8 cellular contexts compared by ENCODE assay signal in genomic region chr16:11689031-11689840, GRCh38. TPM values are rescaled to one million over a fixed set of nuclear protein-coding genes. Genes with fewer than 3 reads are reported as not detected.
DNase-seq lines count a peak whose midpoint lies in the region; ATAC-seq and TF ChIP-seq lines count a peak whose summit lies in the region.

No MANE protein-coding gene starts in this region.

- peak overlapping the region; percentile 29 to 87 (median 47) for H3K4me2 ChIP-seq in BLaER1 treated with 17β-estradiol and CSF1 and Interleukin-3, amounts not matched to agents 10 nM and 100 nM

- H3K27ac ChIP-seq in BLaER1 treated with 17β-estradiol and CSF1 and Interleukin-3, amounts not matched to agents 10 nM and 100 nM = peak overlapping the region in 10 of 11 experiments; percentile 1 to 75 (median 60); a peak in 19 of 22 replicates
- H3K27ac ChIP-seq in caudate nucleus (ENCODE audit: low read depth, low read length) (peak overlapping the region; percentile 38), ovary (peak overlapping the region in 1 of 2 donors; percentile 8)

- peaks cover 0 to 14% (median 0%) of the 10 kb centered on the region in 11 experiments; a peak in 5 of 22 replicates for H4K20me1 ChIP-seq in BLaER1 treated with 17β-estradiol and CSF1 and Interleukin-3, amounts not matched to agents 10 nM and 100 nM

- TF ChIP-seq EP300 in ovary (IDR thresholded peaks at IDR 0.05) = no peak

- intact Hi-C loops in ovary (cut with DNase I) = no loop called here

- peaks cover 36 to 62% (median 53%) of the 10 kb centered on the region in 10 experiments for H3K4me1 ChIP-seq in BLaER1 treated with 17β-estradiol and CSF1 and Interleukin-3, amounts not matched to agents 10 nM and 100 nM
- H3K4me1 ChIP-seq in ovary (ENCODE audit: insufficient read depth) = peaks cover 10% of the 10 kb centered on the region

- H3K9ac ChIP-seq in BLaER1 treated with 17β-estradiol and CSF1 and Interleukin-3, amounts not matched to agents 10 nM and 100 nM = peak overlapping the region in 3 of 11 experiments; percentile 13 to 61 (median 53); a peak in 3 of 22 replicates

- ATAC-seq in GM19438 (IDR thresholded peaks at IDR 0.05; ENCODE audit: low read depth, unreplicated experiment) (peak; percentile 90), HG03432 (IDR thresholded peaks at IDR 0.05; ENCODE audit: unreplicated experiment) (peak; percentile 85)

- DNase-seq in caudate nucleus (lab: John Stamatoyannopoulos, UW) = no peak
- no peak for DNase-seq in ovary
- DNase-seq in NCI-H345 (lab: John Stamatoyannopoulos, UW) = no peak
- no peak for DNase-seq in MG63
- no peak for DNase-seq in NCI-H510A treated with DMSO at 0.1 percent for 48 hours (lab: John Stamatoyannopoulos, UW)

- H3K9me3 ChIP-seq in BLaER1 treated with 17β-estradiol and CSF1 and Interleukin-3, amounts not matched to agents 10 nM and 100 nM (replicated peaks in 1 of 11) = no peaks in the 10 kb centered on the region
- no peaks in the 10 kb centered on the region for H3K9me3 ChIP-seq in ovary
- H3K9me3 ChIP-seq in MG63 = no peaks in the 10 kb centered on the region

- TF ChIP-seq POLR2A in ovary (IDR thresholded peaks at IDR 0.05) = no peak

- no peak for TF ChIP-seq CTCF in ovary (IDR thresholded peaks at IDR 0.05)

- H3K36me3 ChIP-seq in BLaER1 treated with 17β-estradiol and CSF1 and Interleukin-3, amounts not matched to agents 10 nM and 100 nM = peaks cover 73 to 92% (median 85%) of the 10 kb centered on the region in 11 experiments
- H3K36me3 ChIP-seq in ovary (no peaks in the 10 kb centered on the region), MG63 (peaks cover 83% of the 10 kb centered on the region)

- H3K27me3 ChIP-seq in BLaER1 treated with 17β-estradiol and CSF1 and Interleukin-3, amounts not matched to agents 10 nM and 100 nM = no peaks in the 10 kb centered on the region
- H3K27me3 ChIP-seq in ovary = no peaks in the 10 kb centered on the region
- no peaks in the 10 kb centered on the region for H3K27me3 ChIP-seq in MG63

- H3K4me3 ChIP-seq in BLaER1 treated with 17β-estradiol and CSF1 and Interleukin-3, amounts not matched to agents 10 nM and 100 nM = peak overlapping the region in 2 of 10 experiments; percentile 20 to 30; a peak in 2 of 20 replicates
- H3K4me3 ChIP-seq in ovary (no peak overlapping the region), MG63 (no peak overlapping the region)

- WGBS in ovary, 3 donors = 79 to 93% (median 89%) methylated on average over 3 of the region's 3 CpGs

RNA-seq across cellular contexts. Expression of gene SNN, which starts 21.0 kb away (rescaled TPM):
- 10 to 100 TPM in 6 of 7 donors, 1 to 10 TPM in 1; 8.0 to 40.3 (median 24.7) TPM for total RNA-seq in ovary
- 10 to 100 TPM; 18.0 to 18.3 TPM for polyA plus RNA-seq in ovary
- 11.8 and 18.8 TPM in 2 replicates for total RNA-seq in MG63 (2014; rRNA removed; shearing (Covaris generic); ENCODE audit: low replicate concordance)

RNA-seq across cellular contexts. Expression of gene TXNDC11, which starts 53.4 kb away (rescaled TPM):
- 10 to 100 TPM; 32.3 to 48.6 (median 40.6) TPM for total RNA-seq in ovary
- 10 to 100 TPM; 35.1 to 39.2 TPM for polyA plus RNA-seq in ovary
- total RNA-seq in MG63 (2014; rRNA removed; shearing (Covaris generic); ENCODE audit: low replicate concordance) = 41.0 and 47.2 TPM in 2 replicates
